In the genomic region with DNA sequence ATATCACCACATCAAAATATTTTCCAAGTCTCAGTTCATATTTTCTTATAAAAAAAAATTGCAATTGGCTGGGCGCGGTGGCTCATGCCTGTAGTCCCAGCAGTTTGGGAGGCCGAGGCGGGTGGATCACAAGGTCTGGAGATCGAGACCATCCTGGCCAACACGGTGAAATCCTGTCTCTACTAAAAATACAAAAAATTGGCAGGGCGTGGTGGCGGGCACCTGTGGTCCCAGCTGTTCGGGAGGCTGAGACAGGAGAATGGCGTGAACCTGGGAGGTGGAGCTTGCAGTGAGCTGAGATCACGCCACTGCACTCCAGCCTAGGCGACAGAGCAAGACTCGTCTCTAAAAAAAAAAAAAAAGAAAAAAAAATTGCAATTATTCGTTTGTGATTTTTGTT, we compare ENCODE assay signal across 3 cellular contexts.
DNase-seq lines count a peak whose midpoint lies in the region; ATAC-seq, FAIRE-seq and TF ChIP-seq lines count a peak whose summit lies in the region.
"Not testable (repeated sequence)": the region's sequence is repeated elsewhere in the genome, so short reads cannot be mapped to it uniquely, and the experiment has no call there.

No MANE protein-coding gene starts in this region.

- RAD21 ChIA-PET in GM12878 (lab: Charles Lee; ENCODE audit: unreplicated experiment), result interaction anchor here (0.7 kb wide), 1 partner anchor 90 kb away, joined by 3 read pairs; no protein-coding TSS in a partner anchor

- not testable (repeated sequence) for ATAC-seq in GM12878

- not testable (repeated sequence) for TF ChIP-seq POLR2A in GM12878 (IDR thresholded peaks at IDR 0.05; ENCODE audit: low read depth, low read length)

- 45% methylated on average over 14 of the region's 14 CpGs for WGBS in GM12878 (ENCODE audit: insufficient coverage, insufficient replicate concordance, low lambda C conversion rate, missing lambda C conversion rate)

- not testable (repeated sequence) for H3K4me1 ChIP-seq in HEK293 (ENCODE audit: control insufficient read depth, insufficient read depth, low read length); GM12878 (ENCODE audit: control insufficient read depth, insufficient read depth, low read length)

- CTCF ChIA-PET in HEK293 (lab: Yijun Ruan, JAX), result not testable (repeated sequence)
- CTCF ChIA-PET in GM12878 (lab: Yijun Ruan, JAX), result interaction anchor here (0.5 to 1.2 kb wide), 4 partner anchors 9 to 211 kb away, joined by 3 to 5 read pairs (median 4); no protein-coding TSS in a partner anchor

- TF ChIP-seq RAD21 in GM12878 (IDR thresholded peaks at IDR 0.05; ENCODE audit: insufficient read depth, low read depth, low read length), result not testable (repeated sequence)

- not testable (repeated sequence) for H3K4me2 ChIP-seq in GM12878 (ENCODE audit: control insufficient read depth, insufficient read depth)

- not testable (repeated sequence) for H3K27me3 ChIP-seq in GM12878 (replicated peaks in 1 of 2; ENCODE audit: control insufficient read depth in 2 of 2, insufficient read depth in 2 of 2, low read length in 1 of 2)

- H3K9me3 ChIP-seq in HEK293 (ENCODE audit: control insufficient read depth, insufficient read depth, low read depth, low read length); GM12878 (replicated peaks; ENCODE audit: control insufficient read depth, insufficient read depth, low read length): not testable (repeated sequence)

- not testable (repeated sequence) for H4K20me1 ChIP-seq in GM12878 (ENCODE audit: control insufficient read depth, insufficient read depth)

- intact Hi-C loops in GM12878 (cut with micrococcal nuclease; ENCODE audit: unreplicated experiment); posterior vena cava (cut with DNase I): not testable (repeated sequence)

- SMC1A ChIA-PET in GM12878 (lab: Charles Lee; ENCODE audit: uncharacterized antibody, unreplicated experiment), result interaction anchor here (0.8 to 2.7 kb wide), 8 partner anchors 11 to 465 kb away, joined by 3 to 12 read pairs (median 4); no protein-coding TSS in a partner anchor

- in situ Hi-C loops in GM12878 (cut with MboI), result not testable (repeated sequence)

- DNase-seq in GM12878 (ENCODE audit: low read depth, low spot score), result not testable (repeated sequence)
- DNase-seq in posterior vena cava (ENCODE audit: low spot score), result peak; percentile 78

- not testable (repeated sequence) for H3K9ac ChIP-seq in GM12878 (ENCODE audit: control insufficient read depth, insufficient read depth, low read length)

- H3K79me2 ChIP-seq in GM12878 (ENCODE audit: control insufficient read depth, insufficient read depth, low read length), result not testable (repeated sequence)

- not testable (repeated sequence) for FAIRE-seq in GM12878 (lab: Jason Lieb, UNC)

- not testable (repeated sequence) for H3K36me3 ChIP-seq in HEK293 (ENCODE audit: control insufficient read depth in 2 of 2, insufficient read depth in 1 of 2, low read length in 2 of 2); GM12878 (ENCODE audit: control insufficient read depth in 2 of 2, insufficient read depth in 2 of 2, low read length in 1 of 2)

- POLR2A ChIA-PET in HEK293 (lab: Yijun Ruan, JAX), result not testable (repeated sequence)
- POLR2A ChIA-PET in GM12878 (lab: Charles Lee), result interaction anchor here (1.0 kb wide), 1 partner anchor 82 kb away, joined by 3 read pairs; no protein-coding TSS in a partner anchor

- H3K4me3 ChIP-seq in HEK293 (ENCODE audit: low read depth, low read length); GM12878: not testable (repeated sequence)

- TF ChIP-seq CTCF in HEK293 (tag by site-specific recombination; IDR thresholded peaks at IDR 0.05); GM12878 (IDR thresholded peaks at IDR 0.05 in 2 of 3, conservative IDR thresholded peaks at IDR 0.05 in 1 of 3; ENCODE audit: control insufficient read depth in 2 of 3, extremely low read depth in 1 of 3, insufficient read depth in 1 of 3, low read depth in 3 of 3, low read length in 3 of 3): not testable (repeated sequence)

- not testable (repeated sequence) for H3K27ac ChIP-seq in HEK293 (ENCODE audit: extremely low read depth, low read depth, low read length); GM12878 (ENCODE audit: control insufficient read depth, insufficient read depth)

- not testable (repeated sequence) for BruUV-seq in GM12878 (replicated peaks; lab: Mats Ljungman, UMichigan)

- not testable (repeated sequence) for H2AFZ ChIP-seq in GM12878 (ENCODE audit: control insufficient read depth, low read depth, low read length)

- not testable (repeated sequence) for TF ChIP-seq EP300 in GM12878 (IDR thresholded peaks at IDR 0.05; ENCODE audit: borderline replicate concordance in 1 of 2, control insufficient read depth in 1 of 2, low read depth in 2 of 2, low read length in 2 of 2)

TF ChIP-seq in HEK293, 187 proteins besides CTCF, POLR2A, EP300 and RAD21:
- TF ChIP-seq ZNF202 (tag by site-specific recombination; IDR thresholded peaks at IDR 0.05; ENCODE audit: borderline replicate concordance), result 0 out of 2 replicates have a peak, but pooled peaks have one; percentile 27

TF ChIP-seq in GM12878, 131 proteins besides CTCF, POLR2A, EP300 and RAD21:
- TF ChIP-seq, protein P1, sequence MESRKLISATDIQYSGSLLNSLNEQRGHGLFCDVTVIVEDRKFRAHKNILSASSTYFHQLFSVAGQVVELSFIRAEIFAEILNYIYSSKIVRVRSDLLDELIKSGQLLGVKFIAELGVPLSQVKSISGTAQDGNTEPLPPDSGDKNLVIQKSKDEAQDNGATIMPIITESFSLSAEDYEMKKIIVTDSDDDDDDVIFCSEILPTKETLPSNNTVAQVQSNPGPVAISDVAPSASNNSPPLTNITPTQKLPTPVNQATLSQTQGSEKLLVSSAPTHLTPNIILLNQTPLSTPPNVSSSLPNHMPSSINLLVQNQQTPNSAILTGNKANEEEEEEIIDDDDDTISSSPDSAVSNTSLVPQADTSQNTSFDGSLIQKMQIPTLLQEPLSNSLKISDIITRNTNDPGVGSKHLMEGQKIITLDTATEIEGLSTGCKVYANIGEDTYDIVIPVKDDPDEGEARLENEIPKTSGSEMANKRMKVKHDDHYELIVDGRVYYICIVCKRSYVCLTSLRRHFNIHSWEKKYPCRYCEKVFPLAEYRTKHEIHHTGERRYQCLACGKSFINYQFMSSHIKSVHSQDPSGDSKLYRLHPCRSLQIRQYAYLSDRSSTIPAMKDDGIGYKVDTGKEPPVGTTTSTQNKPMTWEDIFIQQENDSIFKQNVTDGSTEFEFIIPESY (IDR thresholded peaks at IDR 0.05), result peak; percentile 64; the same call in 1 of the 2 replicates
